Comparison of ENCODE assay signal across 13 cellular contexts in genomic region chr11:78331711-78332110, GRCh38.
DNase-seq lines count a peak whose midpoint lies in the region; ATAC-seq and TF ChIP-seq lines count a peak whose summit lies in the region.
"Had no signal": no experiment of that assay in that cellular context is flagged by ENCODE, and none has a peak within 500 bp of the region (broad histone marks: within the 10 kb centered on the region; RNA-seq: fewer than 3 reads in every experiment).

No MANE protein-coding gene starts in this region.

- H3K27me3 Mint-ChIP-seq in T-helper 17 cell: no peaks in the 10 kb centered on the region
- no peaks in the 10 kb centered on the region for H3K27me3 Mint-ChIP-seq in activated T-cell treated with anti-CD3 and anti-CD28 coated beads, Interleukin-2, amount 50 U/mL, for 4 hours (ENCODE audit: low read depth)
- H3K27me3 Mint-ChIP-seq: T-cell had no signal

- H3K27ac Mint-ChIP-seq in T-helper 17 cell: peak overlapping the region; percentile 11
- H3K27ac Mint-ChIP-seq: T-cell had no signal

- H3K9me3 ChIP-seq in T-helper 17 cell (ENCODE audit: control insufficient read depth, low read length, poor library complexity, severe bottlenecking): no peaks in the 10 kb centered on the region

- ATAC-seq in GM18868 (IDR thresholded peaks at IDR 0.05; ENCODE audit: unreplicated experiment) (peak; percentile 28), T-helper 17 cell (no peak), GM21423 (IDR thresholded peaks at IDR 0.05; ENCODE audit: unreplicated experiment) (no peak)
- no peak for ATAC-seq in activated T-cell treated with anti-CD3 and anti-CD28 coated beads, Interleukin-2, amount 50 U/mL, for 4 hours
- ATAC-seq: T-cell had no signal

- no peak for TF ChIP-seq CTCF in GM10266 (IDR thresholded peaks at IDR 0.05; ENCODE audit: control insufficient read depth, insufficient read depth, low read depth, missing control alignments)

- H3K4me1 Mint-ChIP-seq in T-helper 17 cell: peaks cover 12% of the 10 kb centered on the region
- peaks cover 1% of the 10 kb centered on the region for H3K4me1 Mint-ChIP-seq in activated T-cell treated with anti-CD3 and anti-CD28 coated beads, Interleukin-2, amount 50 U/mL, for 4 hours (ENCODE audit: low read depth)

- no peak overlapping the region for H3K4me3 Mint-ChIP-seq in T-helper 17 cell
- no peak overlapping the region for H3K4me3 Mint-ChIP-seq in activated T-cell treated with anti-CD3 and anti-CD28 coated beads, Interleukin-2, amount 50 U/mL, for 4 hours
- H3K4me3 Mint-ChIP-seq: T-cell had no signal

- H3K36me3 Mint-ChIP-seq in T-helper 17 cell (ENCODE audit: low read depth): peaks cover 2% of the 10 kb centered on the region
- no peaks in the 10 kb centered on the region for H3K36me3 Mint-ChIP-seq in activated T-cell treated with anti-CD3 and anti-CD28 coated beads, Interleukin-2, amount 50 U/mL, for 4 hours (ENCODE audit: insufficient read depth)
- H3K36me3 Mint-ChIP-seq: T-cell had no signal

- DNase-seq in T-helper 17 cell (no peak), foreskin melanocyte (peak; percentile 89), occipital lobe (lab: John Stamatoyannopoulos, UW) (peak; percentile 69), NCI-H1694 (lab: John Stamatoyannopoulos, UW) (no peak), GM10266 (ENCODE audit: extremely low spot score) (no peak)
- no peak for DNase-seq in activated T-cell treated with anti-CD3 and anti-CD28 coated beads, Interleukin-2, amount 50 U/mL, for 4 hours
- DNase-seq: AML-193, mammary epithelial cell, NCI-H146, NCI-H510A treated with DMSO at 0.1 percent for 48 hours, T-cell had no signal

- peaks cover 4% of the 10 kb centered on the region for H3K9me3 Mint-ChIP-seq in activated T-cell treated with anti-CD3 and anti-CD28 coated beads, Interleukin-2, amount 50 U/mL, for 4 hours
- H3K9me3 Mint-ChIP-seq: T-cell had no signal

Comparison
In these comparisons a context has a peak if more than half of its experiments do, and no peak if none do; other contexts are left out.
1. DNase-seq: peak in foreskin melanocyte (single experiment) and occipital lobe (single experiment); none in T-helper 17 cell (0 of 3), activated T-cell treated with anti-CD3 and anti-CD28 coated beads, Interleukin-2, amount 50 U/mL, for 4 hours (single experiment), NCI-H1694 (single experiment) and GM10266 (single experiment).